In the genomic region with DNA sequence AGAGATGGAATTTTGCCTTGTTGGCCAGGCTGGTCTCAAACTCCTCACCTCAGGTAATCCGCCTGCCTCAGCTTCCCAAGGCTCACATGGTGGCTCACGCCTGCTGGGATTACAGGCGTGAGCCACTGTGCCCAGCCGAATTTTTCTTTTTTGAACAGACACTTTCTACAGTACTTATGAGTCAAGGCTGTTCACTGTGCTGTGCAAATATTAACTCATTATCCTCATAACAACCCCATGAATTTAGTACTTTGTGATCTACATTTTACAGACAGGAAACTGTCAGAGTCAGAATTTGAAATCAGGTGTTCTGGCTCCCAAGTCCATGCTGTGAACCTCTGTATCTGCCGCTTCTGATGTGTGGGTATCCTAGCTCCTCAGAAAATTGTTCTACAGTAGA, we compare ENCODE assay signal across 23 cellular contexts. TPM values are rescaled to one million over a fixed set of nuclear protein-coding genes. Genes with fewer than 3 reads are reported as not detected.
"Had no signal": no experiment of that assay in that cellular context is flagged by ENCODE, and none has a peak within 500 bp of the region (broad histone marks: within the 10 kb centered on the region; RNA-seq: fewer than 3 reads in every experiment).

No MANE protein-coding gene starts in this region.

- H3K4me2 ChIP-seq: smooth muscle cell had no signal

- H3K4me3 Mint-ChIP-seq: activated CD4-positive, alpha-beta T cell treated with anti-CD3 and anti-CD28 coated beads for 36 hours; central memory CD8-positive, alpha-beta T cell; natural killer cell treated with Interleukin-12 subunit alpha and Interleukin-12 subunit beta and Interleukin-15 and Interleukin-18, amount 100 ng/mL, for 72 hours; stimulated activated effector memory CD8-positive, alpha-beta T cell treated with anti-CD3 and anti-CD28 coated beads, Interleukin-12 subunit alpha, Interleukin-12 subunit beta, amount 100 ng/mL, for 72 hours; T-helper 2 cell treated with Interferon-gamma antibody and Interleukin-4, amounts not matched to agents 5 μg/mL and 100 μg/mL, for 36 hours; type B pancreatic cell; WTC11 had no signal

- H3K27ac ChIP-seq: coronary artery, heart right ventricle, neutrophil, pancreas, testis had no signal

- H3K27me3 Mint-ChIP-seq: activated CD4-positive, alpha-beta T cell treated with anti-CD3 and anti-CD28 coated beads for 36 hours; central memory CD8-positive, alpha-beta T cell; natural killer cell treated with Interleukin-12 subunit alpha and Interleukin-12 subunit beta and Interleukin-15 and Interleukin-18, amount 100 ng/mL, for 72 hours; type B pancreatic cell had no signal

- H3K4me1 ChIP-seq: testis had no signal

- H3K4me3 ChIP-seq: coronary artery, heart right ventricle, pancreas, smooth muscle cell, testis had no signal

- DNase-seq: activated CD4-positive, alpha-beta T cell treated with anti-CD3 and anti-CD28 coated beads for 36 hours; activated CD4-positive, alpha-beta T cell treated with anti-CD3 and anti-CD28 coated beads, Interleukin-2, amount 50 U/mL, for 48 hours; activated gamma-delta T cell treated with Interleukin-2 at 50 U/mL for 16 hours; amniotic stem cell; heart right ventricle; kidney glomerular epithelial cell; pancreas; stimulated activated CD4-positive, alpha-beta T cell treated with anti-CD3 and anti-CD28 coated beads, Interleukin-4, amount 100 ng/mL, for 1 hour; testis had no signal

- H3K27ac Mint-ChIP-seq: activated CD4-positive, alpha-beta T cell treated with anti-CD3 and anti-CD28 coated beads for 36 hours; natural killer cell treated with Interleukin-12 subunit alpha and Interleukin-12 subunit beta and Interleukin-15 and Interleukin-18, amount 100 ng/mL, for 72 hours; stimulated activated effector memory CD8-positive, alpha-beta T cell treated with anti-CD3 and anti-CD28 coated beads, Interleukin-12 subunit alpha, Interleukin-12 subunit beta, amount 100 ng/mL, for 72 hours; T-helper 2 cell treated with Interferon-gamma antibody and Interleukin-4, amounts not matched to agents 5 μg/mL and 100 μg/mL, for 36 hours; type B pancreatic cell; WTC11 had no signal

- H3K36me3 ChIP-seq: pancreas had no signal

- H3K9me3 Mint-ChIP-seq: natural killer cell treated with Interleukin-12 subunit alpha and Interleukin-12 subunit beta and Interleukin-15 and Interleukin-18, amount 100 ng/mL, for 72 hours; T-helper 2 cell treated with Interferon-gamma antibody and Interleukin-4, amounts not matched to agents 5 μg/mL and 100 μg/mL, for 36 hours; type B pancreatic cell had no signal

- H3K4me1 Mint-ChIP-seq: WTC11 had no signal

- H3K27me3 ChIP-seq: heart right ventricle, neutrophil, pancreas, testis had no signal

- ATAC-seq: activated CD4-positive, alpha-beta T cell treated with anti-CD3 and anti-CD28 coated beads for 36 hours; activated naive CD4-positive, alpha-beta T cell treated with anti-CD3 and anti-CD28 coated beads, Interleukin-2, amount 50 U/mL, for 72 hours; esophagus mucosa; heart right ventricle; natural killer cell treated with Interleukin-12 subunit alpha and Interleukin-12 subunit beta and Interleukin-15 and Interleukin-18, amount 100 ng/mL, for 72 hours; sciatic nerve; stimulated activated effector memory CD8-positive, alpha-beta T cell treated with anti-CD3 and anti-CD28 coated beads, Interleukin-12 subunit alpha, Interleukin-12 subunit beta, amount 100 ng/mL, for 72 hours; WTC11 had no signal

- H3K9me3 ChIP-seq: heart right ventricle, neutrophil, pancreas, testis had no signal

RNA-seq across cellular contexts. Expression of a gene that starts 47.3 kb away (rescaled TPM):
- total RNA-seq: esophagus mucosa; natural killer cell treated with Interleukin-12 subunit alpha and Interleukin-12 subunit beta and Interleukin-15 and Interleukin-18, amount 100 ng/mL, for 72 hours; smooth muscle cell had no signal

RNA-seq across cellular contexts. Expression of a gene that starts 55.0 kb away (rescaled TPM):
- total RNA-seq: activated CD4-positive, alpha-beta T cell treated with anti-CD3 and anti-CD28 coated beads for 36 hours; activated naive CD4-positive, alpha-beta T cell treated with anti-CD3 and anti-CD28 coated beads, Interleukin-2, amount 50 U/mL, for 72 hours; esophagus mucosa; heart right ventricle; lower leg skin; mesenteric fat pad; natural killer cell treated with Interleukin-12 subunit alpha and Interleukin-12 subunit beta and Interleukin-15 and Interleukin-18, amount 100 ng/mL, for 72 hours; sciatic nerve; smooth muscle cell had no signal
